8 cellular contexts compared by ENCODE assay signal in the genomic region with DNA sequence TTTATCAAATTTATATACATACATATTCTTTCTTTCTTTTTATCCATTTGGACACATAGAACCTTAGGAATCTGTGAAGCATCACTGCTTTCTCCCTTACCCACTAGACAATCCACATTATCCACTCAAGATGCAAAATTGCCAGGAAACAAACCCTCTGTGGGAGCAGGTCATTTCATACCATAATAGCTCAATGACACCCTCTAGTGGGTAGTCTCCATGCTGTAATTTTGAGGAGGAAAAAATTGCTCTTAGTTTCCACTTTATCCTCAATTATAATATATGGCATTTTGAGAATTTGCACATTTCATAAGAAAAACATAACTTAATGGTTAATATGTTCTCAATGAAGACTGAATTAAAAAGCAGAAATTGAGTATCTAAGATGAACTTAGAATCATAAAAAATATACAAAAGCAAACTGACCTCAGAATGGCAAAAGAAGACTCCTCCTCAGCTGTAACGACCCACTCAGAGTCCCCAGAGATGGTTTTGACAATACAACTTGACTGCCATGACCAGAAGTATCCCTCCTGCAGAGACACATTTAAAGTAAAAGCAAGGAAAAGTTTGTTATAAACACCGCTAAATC.
A peak's percentile ranks its signal among the peaks of the same experiment; 100 is the strongest.
DNase-seq lines count a peak whose midpoint lies in the region; ATAC-seq, FAIRE-seq and TF ChIP-seq lines count a peak whose summit lies in the region.

No MANE protein-coding gene starts in this region.

- peak; percentile 35 for ATAC-seq in GM19043 (IDR thresholded peaks at IDR 0.05; ENCODE audit: low read depth, unreplicated experiment)
- peak in 1 of 2 donors; percentile 49 for ATAC-seq in upper lobe of left lung (ENCODE audit: low FRiP score in 2 of 2)
- no peak for ATAC-seq in CD8-positive, alpha-beta T cell

- no peak overlapping the region for H2AFZ ChIP-seq in Karpas-422 (ENCODE audit: low read length)
- no peak overlapping the region for H2AFZ ChIP-seq in hepatocyte

- H3K4me1 ChIP-seq in Karpas-422 (ENCODE audit: low read length) (no peaks in the 10 kb centered on the region), hepatocyte (ENCODE audit: insufficient read depth) (no peaks in the 10 kb centered on the region), upper lobe of left lung (no peaks in the 10 kb centered on the region)
- no peaks in the 10 kb centered on the region for H3K4me1 ChIP-seq in CD8-positive, alpha-beta T cell (ENCODE audit: insufficient read depth, low read length)

- FAIRE-seq in TTC549 (lab: Jason Lieb, UNC), result peak; percentile 66

- H3K36me3 ChIP-seq in Karpas-422 (ENCODE audit: insufficient read depth, low read length), result no peaks in the 10 kb centered on the region
- H3K36me3 ChIP-seq in hepatocyte (replicated peaks; ENCODE audit: insufficient read depth, low read depth), result no peaks in the 10 kb centered on the region
- no peaks in the 10 kb centered on the region for H3K36me3 ChIP-seq in upper lobe of left lung
- no peaks in the 10 kb centered on the region for H3K36me3 ChIP-seq in CD8-positive, alpha-beta T cell (ENCODE audit: insufficient read depth, low read length)

- no peak overlapping the region for H3K27ac Mint-ChIP-seq in CD8-positive, alpha-beta T cell

- H3K9me3 Mint-ChIP-seq in CD8-positive, alpha-beta T cell, result no peaks in the 10 kb centered on the region

- no peak overlapping the region for H3K9ac ChIP-seq in Karpas-422 (ENCODE audit: low read length)

- H3K79me2 ChIP-seq in Karpas-422 (ENCODE audit: low read length) (no peaks in the 10 kb centered on the region), hepatocyte (no peaks in the 10 kb centered on the region)

- H3K27ac ChIP-seq in Karpas-422 (ENCODE audit: low read length), result no peak overlapping the region
- H3K27ac ChIP-seq in hepatocyte, result no peak overlapping the region
- no peak overlapping the region for H3K27ac ChIP-seq in upper lobe of left lung
- no peak overlapping the region for H3K27ac ChIP-seq in CD8-positive, alpha-beta T cell (ENCODE audit: low read depth, low read length)

- H3K27me3 ChIP-seq in Karpas-422 (ENCODE audit: low read length) (no peaks in the 10 kb centered on the region), hepatocyte (no peaks in the 10 kb centered on the region), upper lobe of left lung (no peaks in the 10 kb centered on the region)
- no peaks in the 10 kb centered on the region for H3K27me3 ChIP-seq in CD8-positive, alpha-beta T cell (ENCODE audit: insufficient read depth, low read length)

- CTCF ChIA-PET in CD8-positive, alpha-beta T cell (lab: Charles Lee), result interaction anchor here (1.3 kb wide), 1 partner anchor 10 kb away, joined by 5 read pairs; no protein-coding TSS in a partner anchor

- H3K27me3 Mint-ChIP-seq in CD8-positive, alpha-beta T cell (ENCODE audit: low read depth), result peaks cover 2% of the 10 kb centered on the region

- POLR2A ChIA-PET in CD8-positive, alpha-beta T cell (lab: Charles Lee), result no interaction called here

- no peak overlapping the region for H3K4me3 Mint-ChIP-seq in CD8-positive, alpha-beta T cell

- no peak overlapping the region for H3K4me2 ChIP-seq in Karpas-422 (ENCODE audit: low read depth, low read length, poor library complexity, severe bottlenecking)
- no peak overlapping the region for H3K4me2 ChIP-seq in hepatocyte

- H3K4me1 Mint-ChIP-seq in CD8-positive, alpha-beta T cell (ENCODE audit: low read depth), result no peaks in the 10 kb centered on the region

- H4K20me1 ChIP-seq in Karpas-422 (ENCODE audit: insufficient read depth, low read depth, low read length), result no peaks in the 10 kb centered on the region
- no peaks in the 10 kb centered on the region for H4K20me1 ChIP-seq in hepatocyte (ENCODE audit: insufficient read depth, poor library complexity, severe bottlenecking)

- WGBS in hepatocyte (ENCODE audit: low lambda C conversion rate, missing lambda C conversion rate), result 67% methylated on average over 2 of the region's 2 CpGs
- 64 to 68% methylated on average over 2 of the region's 2 CpGs for WGBS in upper lobe of left lung, 2 donors

- H3K9me2 ChIP-seq in Karpas-422 (replicated peaks; ENCODE audit: insufficient read depth, low read length), result no peaks in the 10 kb centered on the region
- no peaks in the 10 kb centered on the region for H3K9me2 ChIP-seq in hepatocyte (replicated peaks; ENCODE audit: insufficient read depth)

- no peak for TF ChIP-seq POLR2A in upper lobe of left lung (IDR thresholded peaks at IDR 0.05)

- TF ChIP-seq CTCF in hepatocyte (IDR thresholded peaks at IDR 0.05; ENCODE audit: poor library complexity) (peak; percentile 83), upper lobe of left lung (IDR thresholded peaks at IDR 0.05) (peak in 4 of 6 experiments; percentile 31 to 54 (median 32))
- no peak for TF ChIP-seq CTCF in CD8-positive, alpha-beta T cell (IDR thresholded peaks at IDR 0.05)

- TF ChIP-seq EP300 in upper lobe of left lung (IDR thresholded peaks at IDR 0.05), result no peak

- no peak overlapping the region for H3K4me3 ChIP-seq in Karpas-422 (ENCODE audit: low read length)
- no peak overlapping the region for H3K4me3 ChIP-seq in hepatocyte
- no peak overlapping the region for H3K4me3 ChIP-seq in upper lobe of left lung
- no peak overlapping the region for H3K4me3 ChIP-seq in CD8-positive, alpha-beta T cell (ENCODE audit: low read depth, low read length)

- no peaks in the 10 kb centered on the region for H3K9me3 ChIP-seq in Karpas-422 (ENCODE audit: low read length)
- H3K9me3 ChIP-seq in hepatocyte (ENCODE audit: low read depth), result no peaks in the 10 kb centered on the region
- no peaks in the 10 kb centered on the region for H3K9me3 ChIP-seq in upper lobe of left lung
- H3K9me3 ChIP-seq in CD8-positive, alpha-beta T cell (ENCODE audit: low read length), result no peaks in the 10 kb centered on the region

- intact Hi-C loops in CD8-positive, alpha-beta T cell (cut with DNase I, micrococcal nuclease), result no loop called here

- DNase-seq in D341Med (ENCODE audit: low spot score) (peak; percentile 48), Karpas-422 (peak; percentile 66), hepatocyte (ENCODE audit: low spot score) (peak; percentile 66), upper lobe of left lung (no peak), SW480 (ENCODE audit: low spot score) (no peak)
- no peak for DNase-seq in CD8-positive, alpha-beta T cell

- H3K36me3 Mint-ChIP-seq in CD8-positive, alpha-beta T cell, result no peaks in the 10 kb centered on the region

Comparison
In these comparisons a context has a peak if more than half of its experiments do, and no peak if none do; other contexts are left out.
1. DNase-seq: peak in D341Med (single experiment), Karpas-422 (single experiment) and hepatocyte (single experiment); none in upper lobe of left lung (0 of 2), SW480 (single experiment) and CD8-positive, alpha-beta T cell (0 of 7).